In the genomic region with DNA sequence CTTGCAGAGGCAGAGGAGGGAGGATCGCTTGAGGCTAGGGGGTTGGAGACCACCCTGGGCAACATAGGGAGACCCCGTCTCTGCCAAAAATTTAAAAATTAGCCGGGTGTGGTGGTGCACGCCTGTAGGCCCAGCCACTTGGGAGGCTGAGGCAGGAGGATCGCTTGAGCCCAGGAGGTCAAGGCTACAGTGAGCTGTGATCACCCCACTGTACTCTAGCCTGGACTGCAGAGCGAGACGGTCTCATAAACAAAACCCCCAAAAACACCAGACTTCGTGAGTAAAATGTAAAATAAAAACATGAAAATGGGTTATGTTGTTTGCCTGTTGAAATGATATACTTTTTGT, we compare ENCODE assay signal across 8 cellular contexts. TPM values are rescaled to one million over a fixed set of nuclear protein-coding genes. Genes with fewer than 3 reads are reported as not detected.
A peak's percentile ranks its signal among the peaks of the same experiment; 100 is the strongest.
DNase-seq lines count a peak whose midpoint lies in the region; ATAC-seq and TF ChIP-seq lines count a peak whose summit lies in the region.

No MANE protein-coding gene starts in this region.

- H3K4me3 ChIP-seq in GM23248 = peak overlapping the region; percentile 78
- H3K4me3 ChIP-seq in WI38 (ENCODE audit: low read depth, low read length) = peak overlapping the region; percentile 63
- H3K4me3 ChIP-seq in right cardiac atrium (ENCODE audit: low read length) = peak overlapping the region; percentile 50
- peak overlapping the region; percentile 97 for H3K4me3 ChIP-seq in skeletal muscle satellite cell (ENCODE audit: low read length)

- no peaks in the 10 kb centered on the region for H3F3A ChIP-seq in GM23248 (ENCODE audit: insufficient read depth)

- no peak for ATAC-seq in right cardiac atrium
- no peak for ATAC-seq in GM18520 (IDR thresholded peaks at IDR 0.05; ENCODE audit: unreplicated experiment)

- intact Hi-C loops in right cardiac atrium (cut with DNase I) = no loop called here

- H3K9me3 ChIP-seq in GM23248 (ENCODE audit: low read depth) = no peaks in the 10 kb centered on the region
- H3K9me3 ChIP-seq in right cardiac atrium (ENCODE audit: control insufficient read depth, low read length) = no peaks in the 10 kb centered on the region
- H3K9me3 ChIP-seq in skeletal muscle satellite cell (replicated peaks; ENCODE audit: low read length) = no peaks in the 10 kb centered on the region

- in situ Hi-C loops in GM23248 (cut with MboI) = no loop called here

- H3K27ac ChIP-seq in GM23248 (no peak overlapping the region), right cardiac atrium (ENCODE audit: low read length) (no peak overlapping the region)

- H2AFZ ChIP-seq in GM23248 = peak overlapping the region; percentile 94

- no peaks in the 10 kb centered on the region for H3K9me2 ChIP-seq in GM23248 (ENCODE audit: insufficient read depth)

- peak overlapping the region; percentile 66 for H3K4me2 ChIP-seq in GM23248 (ENCODE audit: unreplicated experiment)
- peak overlapping the region; percentile 96 for H3K4me2 ChIP-seq in skeletal muscle satellite cell (ENCODE audit: low read length)

- no peak for TF ChIP-seq CTCF in WI38 (IDR thresholded peaks at IDR 0.05; ENCODE audit: low read depth, low read length)

- H3K4me1 ChIP-seq in GM23248 (ENCODE audit: insufficient read depth) (no peaks in the 10 kb centered on the region), right cardiac atrium (ENCODE audit: control insufficient read depth, insufficient read depth, low read length) (no peaks in the 10 kb centered on the region), skeletal muscle satellite cell (ENCODE audit: control insufficient read depth, insufficient read depth, low read length) (peaks cover 5% of the 10 kb centered on the region)

- H3K36me3 ChIP-seq in GM23248 (ENCODE audit: low read depth) (no peaks in the 10 kb centered on the region), skeletal muscle satellite cell (ENCODE audit: insufficient read depth, low read length) (no peaks in the 10 kb centered on the region)

- H3K9ac ChIP-seq in GM23248 (peak overlapping the region; percentile 64), skeletal muscle satellite cell (ENCODE audit: low read depth, low read length) (peak overlapping the region; percentile 85)

- DNase-seq in GM23248 = no peak
- no peak for DNase-seq in right cardiac atrium
- DNase-seq in ecto neural progenitor cell (ENCODE audit: low spot score) = no peak
- no peak for DNase-seq in EL
- DNase-seq in mucosa of gallbladder (ENCODE audit: low spot score) = no peak

- WGBS in GM23248 (ENCODE audit: low coverage in 1 of 2, low lambda C conversion rate in 2 of 2, missing lambda C conversion rate in 2 of 2), 2 experiments = 80 to 86% methylated on average over 8 of the region's 8 CpGs
- 83% methylated on average over 8 of the region's 8 CpGs for WGBS in right cardiac atrium

- H3K27me3 ChIP-seq in GM23248 (replicated peaks; ENCODE audit: insufficient read depth) (no peaks in the 10 kb centered on the region; the same call in 1 of the 2 replicates), right cardiac atrium (ENCODE audit: control insufficient read depth, insufficient read depth) (no peaks in the 10 kb centered on the region), skeletal muscle satellite cell (ENCODE audit: control insufficient read depth, insufficient read depth, low read length) (peaks cover 10% of the 10 kb centered on the region)

- no peaks in the 10 kb centered on the region for H3K79me2 ChIP-seq in GM23248 (ENCODE audit: insufficient read depth)

- H4K20me1 ChIP-seq in GM23248 (ENCODE audit: insufficient read depth) = no peaks in the 10 kb centered on the region

RNA-seq across cellular contexts. Expression of gene LHPP, which starts 0.7 kb away (rescaled TPM):
- total RNA-seq in GM23248 (2014; rRNA removed; shearing (Covaris generic)) = 17.5 and 19.0 TPM in 2 replicates
- 22.4 and 22.9 TPM in 2 replicates for polyA plus RNA-seq in GM23248 (2016; fragmentation: Nextera tagmentation; extraction: Ambion mirVana)
- 10 to 100 TPM; 18.3 to 24.9 (median 20.0) TPM for total RNA-seq in right cardiac atrium
- polyA plus RNA-seq in right cardiac atrium = 17.8 TPM
- total RNA-seq in skeletal muscle satellite cell (2012; rRNA removed) = 6.3 and 8.5 TPM in 2 replicates
- 35.9 TPM for total RNA-seq in mucosa of gallbladder

RNA-seq across cellular contexts. Expression of gene NKX1-2, which starts 12.5 kb away (rescaled TPM):
- not detected in 2 replicates for total RNA-seq in GM23248 (2014; rRNA removed; shearing (Covaris generic))
- polyA plus RNA-seq in GM23248 (2016; fragmentation: Nextera tagmentation; extraction: Ambion mirVana) (not detected in 2 replicates), right cardiac atrium (not detected)
- total RNA-seq in right cardiac atrium (not detected), mucosa of gallbladder (0.09 TPM)
- total RNA-seq in skeletal muscle satellite cell (2012; rRNA removed) = not detected in 2 replicates

RNA-seq across cellular contexts. Expression of gene OAT, which starts 43.6 kb away (rescaled TPM):
- total RNA-seq in GM23248 (2014; rRNA removed; shearing (Covaris generic)) = 225 and 232 TPM in 2 replicates
- polyA plus RNA-seq in GM23248 (2016; fragmentation: Nextera tagmentation; extraction: Ambion mirVana) = 263 and 269 TPM in 2 replicates
- total RNA-seq in right cardiac atrium = 10 to 100 TPM; 40.0 to 47.8 (median 43.7) TPM
- 34.7 TPM for polyA plus RNA-seq in right cardiac atrium
- 179 and 204 TPM in 2 replicates for total RNA-seq in skeletal muscle satellite cell (2012; rRNA removed)
- 133 TPM for total RNA-seq in mucosa of gallbladder
